ENCODE assay signal across 17 cellular contexts in the genomic region with DNA sequence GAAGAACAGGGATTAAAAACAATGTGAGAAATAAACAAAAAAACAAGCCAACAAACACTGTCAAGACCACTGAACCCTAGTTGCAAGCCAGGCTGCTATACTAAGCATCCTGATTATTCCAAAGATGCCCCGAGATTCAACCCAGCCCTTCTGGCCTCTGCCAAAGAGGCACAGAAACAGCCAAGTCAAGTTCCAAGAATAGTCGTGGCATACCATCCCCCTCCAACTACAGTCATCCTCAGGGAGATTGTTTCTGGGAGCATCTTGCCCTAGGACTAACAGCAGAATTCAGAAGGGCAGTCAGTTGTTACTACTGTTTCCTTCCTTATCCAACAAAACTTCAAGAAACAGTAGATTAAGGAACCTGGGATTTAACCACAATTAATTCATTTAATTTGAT. TPM values are rescaled to one million over a fixed set of nuclear protein-coding genes. Genes with fewer than 3 reads are reported as not detected.
DNase-seq lines count a peak whose midpoint lies in the region; ATAC-seq and TF ChIP-seq lines count a peak whose summit lies in the region.
"Had no signal": no experiment of that assay in that cellular context is flagged by ENCODE, and none has a peak within 500 bp of the region (broad histone marks: within the 10 kb centered on the region; RNA-seq: fewer than 3 reads in every experiment).

No MANE protein-coding gene starts in this region.

- H3K36me3 ChIP-seq in ACC112 (ENCODE audit: insufficient read depth, low read length) (no peaks in the 10 kb centered on the region), esophagus muscularis mucosa (no peaks in the 10 kb centered on the region), muscle layer of duodenum (ENCODE audit: control insufficient read depth in 1 of 2, insufficient read depth in 2 of 2, low read length in 2 of 2) (no peaks in the 10 kb centered on the region)
- H3K36me3 ChIP-seq: pancreas, uterus had no signal

- no peak overlapping the region for H3K4me3 ChIP-seq in ACC112 (ENCODE audit: low read depth, low read length)
- no peak overlapping the region for H3K4me3 ChIP-seq in esophagus muscularis mucosa
- H3K4me3 ChIP-seq in muscle layer of duodenum (ENCODE audit: low read depth in 1 of 2, low read length in 2 of 2): no peak overlapping the region
- H3K4me3 ChIP-seq: pancreas, uterus had no signal

- DNase-seq in HFFc6: peak; percentile 63
- DNase-seq in esophagus muscularis mucosa (ENCODE audit: extremely low spot score): no peak
- DNase-seq in activated T-cell treated with anti-CD3 and anti-CD28 coated beads, Interleukin-2, amount 50 U/mL, for 72 hours: no peak
- no peak for DNase-seq in SHP77 (lab: John Stamatoyannopoulos, UW)
- no peak for DNase-seq in epidermal melanocyte (ENCODE audit: insufficient read length, low spot score)
- DNase-seq: activated naive CD8-positive, alpha-beta T cell treated with anti-CD3 and anti-CD28 coated beads, Interleukin-2, amount 50 U/mL, for 24 hours; effector memory CD8-positive, alpha-beta T cell; NCI-H1105 treated with DMSO at 0.1 percent for 48 hours; NCI-H526 treated with DMSO at 0.1 percent for 48 hours; pancreas; stimulated activated CD4-positive, alpha-beta T cell treated with anti-CD3 and anti-CD28 coated beads, Interleukin-1b, Interleukin-23, amount 100 ng/mL, for 48 hours; uterus had no signal

- no peak overlapping the region for H2AFZ ChIP-seq in ACC112 (ENCODE audit: low read length, unreplicated experiment)

- peak overlapping the region; percentile 69 for H3K4me3 Mint-ChIP-seq in HFFc6
- no peak overlapping the region for H3K4me3 Mint-ChIP-seq in activated T-cell treated with anti-CD3 and anti-CD28 coated beads, Interleukin-2, amount 50 U/mL, for 72 hours
- H3K4me3 Mint-ChIP-seq: activated naive CD8-positive, alpha-beta T cell treated with anti-CD3 and anti-CD28 coated beads, Interleukin-2, amount 50 U/mL, for 24 hours; B cell; effector memory CD8-positive, alpha-beta T cell; memory B cell had no signal

- H3K27me3 Mint-ChIP-seq in HFFc6 (ENCODE audit: insufficient read depth): no peaks in the 10 kb centered on the region
- no peaks in the 10 kb centered on the region for H3K27me3 Mint-ChIP-seq in activated T-cell treated with anti-CD3 and anti-CD28 coated beads, Interleukin-2, amount 50 U/mL, for 72 hours (ENCODE audit: low read depth)
- H3K27me3 Mint-ChIP-seq: activated naive CD8-positive, alpha-beta T cell treated with anti-CD3 and anti-CD28 coated beads, Interleukin-2, amount 50 U/mL, for 24 hours; B cell; effector memory CD8-positive, alpha-beta T cell; memory B cell had no signal

- H3K27ac Mint-ChIP-seq in HFFc6: peak overlapping the region; percentile 85
- no peak overlapping the region for H3K27ac Mint-ChIP-seq in activated T-cell treated with anti-CD3 and anti-CD28 coated beads, Interleukin-2, amount 50 U/mL, for 72 hours
- H3K27ac Mint-ChIP-seq: activated naive CD8-positive, alpha-beta T cell treated with anti-CD3 and anti-CD28 coated beads, Interleukin-2, amount 50 U/mL, for 24 hours; B cell; effector memory CD8-positive, alpha-beta T cell; memory B cell had no signal

- TF ChIP-seq POLR2A in esophagus muscularis mucosa (IDR thresholded peaks at IDR 0.05; ENCODE audit: low read depth): no peak

- TF ChIP-seq EP300 in esophagus muscularis mucosa (IDR thresholded peaks at IDR 0.05): no peak

- peak overlapping the region; percentile 31; the same call in 1 of the 2 replicates for H3K27ac ChIP-seq in ACC112 (ENCODE audit: low read depth, low read length)
- peak overlapping the region; percentile 11 to 75 (median 26) for H3K27ac ChIP-seq in esophagus muscularis mucosa (replicated peaks in 1 of 4)
- peak overlapping the region; percentile 42 for H3K27ac ChIP-seq in muscle layer of duodenum (ENCODE audit: low read length)
- H3K27ac ChIP-seq: pancreas, uterus had no signal

- H3K9me3 Mint-ChIP-seq in HFFc6: no peaks in the 10 kb centered on the region
- no peaks in the 10 kb centered on the region for H3K9me3 Mint-ChIP-seq in activated T-cell treated with anti-CD3 and anti-CD28 coated beads, Interleukin-2, amount 50 U/mL, for 72 hours
- H3K9me3 Mint-ChIP-seq: activated naive CD8-positive, alpha-beta T cell treated with anti-CD3 and anti-CD28 coated beads, Interleukin-2, amount 50 U/mL, for 24 hours; effector memory CD8-positive, alpha-beta T cell; memory B cell had no signal

- H3K79me2 ChIP-seq in ACC112 (ENCODE audit: control insufficient read depth, insufficient read depth, low read length, unreplicated experiment): peaks cover 29% of the 10 kb centered on the region

- H3K36me3 Mint-ChIP-seq in HFFc6 (ENCODE audit: low read depth): peaks cover 6% of the 10 kb centered on the region; the same call in 1 of the 2 replicates
- H3K36me3 Mint-ChIP-seq in activated T-cell treated with anti-CD3 and anti-CD28 coated beads, Interleukin-2, amount 50 U/mL, for 72 hours (ENCODE audit: insufficient read depth in 2 of 2): no peaks in the 10 kb centered on the region

- no peak for TF ChIP-seq CTCF in HFFc6 (IDR thresholded peaks at IDR 0.05)
- TF ChIP-seq CTCF in esophagus muscularis mucosa (IDR thresholded peaks at IDR 0.05): no peak

- peaks cover 69% of the 10 kb centered on the region for H3K4me1 Mint-ChIP-seq in HFFc6 (ENCODE audit: low read depth)
- H3K4me1 Mint-ChIP-seq in activated T-cell treated with anti-CD3 and anti-CD28 coated beads, Interleukin-2, amount 50 U/mL, for 72 hours (ENCODE audit: low read depth): peaks cover 3% of the 10 kb centered on the region
- H3K4me1 Mint-ChIP-seq: activated naive CD8-positive, alpha-beta T cell treated with anti-CD3 and anti-CD28 coated beads, Interleukin-2, amount 50 U/mL, for 24 hours had no signal

- intact Hi-C loops in esophagus muscularis mucosa (cut with DNase I): loop anchor here (5.0 kb wide), 1 partner anchor 35 kb away; no protein-coding TSS in a partner anchor

- no peak for ATAC-seq in activated T-cell treated with anti-CD3 and anti-CD28 coated beads, Interleukin-2, amount 50 U/mL, for 72 hours (replicated peaks in 1 of 2)
- ATAC-seq in HG03442 (IDR thresholded peaks at IDR 0.05; ENCODE audit: unreplicated experiment): no peak
- ATAC-seq: activated naive CD8-positive, alpha-beta T cell treated with anti-CD3 and anti-CD28 coated beads, Interleukin-2, amount 50 U/mL, for 24 hours; effector memory CD8-positive, alpha-beta T cell; pancreas had no signal

- H3K27me3 ChIP-seq in ACC112 (ENCODE audit: insufficient read depth, low read length) (no peaks in the 10 kb centered on the region), esophagus muscularis mucosa (no peaks in the 10 kb centered on the region), muscle layer of duodenum (ENCODE audit: low read depth, low read length) (no peaks in the 10 kb centered on the region)
- H3K27me3 ChIP-seq: pancreas, uterus had no signal

- H3K4me1 ChIP-seq in ACC112 (ENCODE audit: control insufficient read depth, insufficient read depth, low read length, unreplicated experiment) (peaks cover 40% of the 10 kb centered on the region), esophagus muscularis mucosa (peaks cover 30 to 57% (median 51%) of the 10 kb centered on the region in 4 donors), muscle layer of duodenum (ENCODE audit: control insufficient read depth in 1 of 2, insufficient read depth in 2 of 2, low read length in 2 of 2) (peaks cover 0 to 6% of the 10 kb centered on the region in 2 donors)

- WGBS in esophagus muscularis mucosa: 26% methylated on average over 2 of the region's 2 CpGs

- H3K9me3 ChIP-seq in esophagus muscularis mucosa (no peaks in the 10 kb centered on the region), muscle layer of duodenum (ENCODE audit: control insufficient read depth in 1 of 2, low read length in 2 of 2) (no peaks in the 10 kb centered on the region)
- H3K9me3 ChIP-seq: pancreas, uterus had no signal

RNA-seq across cellular contexts. Expression of gene ABL2, which starts 52.3 kb away (rescaled TPM):
- total RNA-seq in HFFc6 (2021; fragmentation: NEBNext Ultra II Directional; extraction: Animal tissue kit (Norgen Biotek cat#: 25700)): 10 to 100 TPM; 54.1 to 65.9 (median 61.2) TPM
- total RNA-seq in esophagus muscularis mucosa: 10 to 100 TPM; 12.9 to 37.3 (median 15.6) TPM
- 10 to 100 TPM; 11.9 to 12.2 TPM for total RNA-seq in activated T-cell treated with anti-CD3 and anti-CD28 coated beads, Interleukin-2, amount 50 U/mL, for 72 hours
